In the genomic region with DNA sequence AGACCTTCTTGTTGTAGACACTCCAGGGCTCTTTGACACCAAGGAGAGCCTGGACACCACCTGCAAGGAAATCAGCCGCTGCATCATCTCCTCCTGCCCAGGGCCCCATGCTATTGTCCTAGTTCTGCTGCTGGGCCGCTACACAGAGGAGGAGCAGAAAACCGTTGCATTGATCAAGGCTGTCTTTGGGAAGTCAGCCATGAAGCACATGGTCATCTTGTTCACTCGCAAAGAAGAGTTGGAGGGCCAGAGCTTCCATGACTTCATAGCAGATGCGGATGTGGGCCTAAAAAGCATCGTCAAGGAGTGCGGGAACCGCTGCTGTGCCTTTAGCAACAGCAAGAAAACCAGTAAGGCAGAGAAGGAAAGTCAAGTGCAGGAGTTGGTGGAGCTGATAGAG, we compare ENCODE assay signal across 16 cellular contexts. TPM values are rescaled to one million over a fixed set of nuclear protein-coding genes. Genes with fewer than 3 reads are reported as not detected.
DNase-seq lines count a peak whose midpoint lies in the region; ATAC-seq, FAIRE-seq and TF ChIP-seq lines count a peak whose summit lies in the region.
"Had no signal": no experiment of that assay in that cellular context is flagged by ENCODE, and none has a peak within 500 bp of the region (broad histone marks: within the 10 kb centered on the region; RNA-seq: fewer than 3 reads in every experiment).

No MANE protein-coding gene starts in this region.

- no peak for TF ChIP-seq POLR2A in K562 (conservative IDR thresholded peaks at IDR 0.05)

- H3K4me1 ChIP-seq in DND-41 (ENCODE audit: insufficient read depth, low read length), result peaks cover 42% of the 10 kb centered on the region
- H3K4me1 ChIP-seq in K562 (replicated peaks in 1 of 2; ENCODE audit: control insufficient read depth in 2 of 2, insufficient read depth in 2 of 2, low read length in 2 of 2), result no peaks in the 10 kb centered on the region
- no peaks in the 10 kb centered on the region for H3K4me1 ChIP-seq in skeletal muscle tissue (ENCODE audit: control insufficient read depth in 3 of 3, insufficient read depth in 3 of 3, low read length in 3 of 3)

- H3K36me3 ChIP-seq in DND-41 (ENCODE audit: insufficient read depth, low read length) (peaks cover 26% of the 10 kb centered on the region), K562 (ENCODE audit: control insufficient read depth, insufficient read depth, low read length) (no peaks in the 10 kb centered on the region), skeletal muscle tissue (ENCODE audit: control insufficient read depth in 3 of 3, insufficient read depth in 3 of 3, low read length in 3 of 3) (no peaks in the 10 kb centered on the region)

- no peaks in the 10 kb centered on the region for H3K9me1 ChIP-seq in K562 (ENCODE audit: control insufficient read depth, insufficient read depth, low read length)

- H3K79me2 ChIP-seq in DND-41 (ENCODE audit: insufficient read depth, low read length) (peaks cover 62% of the 10 kb centered on the region), K562 (ENCODE audit: control insufficient read depth, insufficient read depth, low read length) (no peaks in the 10 kb centered on the region)

- H3K4me2 ChIP-seq in DND-41 (ENCODE audit: insufficient read depth, low read length), result peak overlapping the region; percentile 71
- H3K4me2 ChIP-seq in K562 (ENCODE audit: insufficient read depth, low read length), result no peak overlapping the region

- H3K27ac ChIP-seq in DND-41 (ENCODE audit: low read length), result peak overlapping the region; percentile 49
- no peak overlapping the region for H3K27ac ChIP-seq in K562 (ENCODE audit: extremely low read depth, low read depth, low read length)
- H3K27ac ChIP-seq in skeletal muscle tissue (ENCODE audit: low read depth, low read length), result peak overlapping the region; percentile 52

- H3K27ac Mint-ChIP-seq in activated CD4-positive, alpha-beta T cell treated with anti-CD3 and anti-CD28 coated beads, Interleukin-2, amount 10 ng/mL, durations not matched to agents 7 days and 5 days, result peak overlapping the region; percentile 87
- no peak overlapping the region for H3K27ac Mint-ChIP-seq in progenitor cell of endocrine pancreas
- H3K27ac Mint-ChIP-seq: stimulated activated memory B cell treated with anti-CD40 and anti-IgM and Interleukin-4, amounts not matched to agents 10 μg/mL and 1 μg/mL and 100 μg/mL, for 72 hours had no signal

- peak overlapping the region; percentile 35 for H3K9ac ChIP-seq in DND-41 (ENCODE audit: low read depth, low read length)
- no peak overlapping the region for H3K9ac ChIP-seq in K562 (ENCODE audit: insufficient read depth in 1 of 2, low read depth in 2 of 2, low read length in 2 of 2)
- peak overlapping the region in 2 of 3 donors; percentile 46 to 48 for H3K9ac ChIP-seq in skeletal muscle tissue (ENCODE audit: low read depth in 1 of 3, low read length in 3 of 3)

- H3K4me3 Mint-ChIP-seq in activated CD4-positive, alpha-beta T cell treated with anti-CD3 and anti-CD28 coated beads, Interleukin-2, amount 10 ng/mL, durations not matched to agents 7 days and 5 days, result peak overlapping the region; percentile 98
- no peak overlapping the region for H3K4me3 Mint-ChIP-seq in progenitor cell of endocrine pancreas (ENCODE audit: low read depth)
- H3K4me3 Mint-ChIP-seq: neural crest cell; stimulated activated memory B cell treated with anti-CD40 and anti-IgM and Interleukin-4, amounts not matched to agents 10 μg/mL and 1 μg/mL and 100 μg/mL, for 72 hours had no signal

- TF ChIP-seq CTCF in DND-41 (IDR thresholded peaks at IDR 0.05; ENCODE audit: borderline replicate concordance, extremely low read depth, low read length, poor library complexity, severe bottlenecking) (no peak), K562 (IDR thresholded peaks at IDR 0.05 in 2 of 3, conservative IDR thresholded peaks at IDR 0.05 in 1 of 3; ENCODE audit: insufficient read depth in 2 of 3, low read depth in 1 of 3, low read length in 3 of 3) (no peak), progenitor cell of endocrine pancreas (IDR thresholded peaks at IDR 0.05; ENCODE audit: unreplicated experiment) (no peak)

- POLR2A ChIA-PET in activated CD4-positive, alpha-beta T cell treated with anti-CD3 and anti-CD28 coated beads, Interleukin-2, amount 10 ng/mL, durations not matched to agents 7 days and 5 days (lab: Charles Lee), result interaction anchor here (0.6 to 1.6 kb wide), 5 partner anchors 68 to 235 kb away, joined by 3 to 8 read pairs (median 3); no protein-coding TSS in a partner anchor
- POLR2A ChIA-PET in K562 (lab: Yijun Ruan, JAX), result interaction anchor here (0.6 to 1.1 kb wide), 2 partner anchors 40 to 69 kb away, joined by 4 to 5 read pairs; a partner anchor contains a TSS

- WGBS in K562 (ENCODE audit: insufficient coverage, low coverage, missing lambda C conversion rate), result 3% methylated on average over 8 of the region's 8 CpGs

- H3K27me3 ChIP-seq in DND-41 (ENCODE audit: insufficient read depth, low read length, poor library complexity) (no peaks in the 10 kb centered on the region), K562 (ENCODE audit: control insufficient read depth in 2 of 2, insufficient read depth in 2 of 2, low read length in 2 of 2) (peaks cover 7 to 10% of the 10 kb centered on the region in 2 experiments; a peak in 4 of 5 replicates), skeletal muscle tissue (ENCODE audit: control insufficient read depth in 3 of 3, insufficient read depth in 3 of 3, low read length in 3 of 3) (no peaks in the 10 kb centered on the region)

- peaks cover 14% of the 10 kb centered on the region for H3K9me3 Mint-ChIP-seq in activated CD4-positive, alpha-beta T cell treated with anti-CD3 and anti-CD28 coated beads, Interleukin-2, amount 10 ng/mL, durations not matched to agents 7 days and 5 days
- no peaks in the 10 kb centered on the region for H3K9me3 Mint-ChIP-seq in progenitor cell of endocrine pancreas (ENCODE audit: low read depth)
- H3K9me3 Mint-ChIP-seq: neural crest cell; stimulated activated memory B cell treated with anti-CD40 and anti-IgM and Interleukin-4, amounts not matched to agents 10 μg/mL and 1 μg/mL and 100 μg/mL, for 72 hours had no signal

- in situ Hi-C loops in K562 (cut with MboI), result no loop called here

- no peak for TF ChIP-seq EP300 in K562 (IDR thresholded peaks at IDR 0.05; ENCODE audit: low read length)

- H4K20me1 ChIP-seq in DND-41 (ENCODE audit: insufficient read depth, low read length) (peaks cover 7% of the 10 kb centered on the region; the same call in 1 of the 2 replicates), K562 (replicated peaks; ENCODE audit: control insufficient read depth, insufficient read depth, low read length) (no peaks in the 10 kb centered on the region)

- TF ChIP-seq RAD21 in K562 (CRISPR knock-in tag; conservative IDR thresholded peaks at IDR 0.05 in 1 of 2, IDR thresholded peaks at IDR 0.05 in 1 of 2), result no peak

- H3K36me3 Mint-ChIP-seq in activated CD4-positive, alpha-beta T cell treated with anti-CD3 and anti-CD28 coated beads, Interleukin-2, amount 10 ng/mL, durations not matched to agents 7 days and 5 days (ENCODE audit: low read depth), result peaks cover 85% of the 10 kb centered on the region
- H3K36me3 Mint-ChIP-seq in progenitor cell of endocrine pancreas (ENCODE audit: insufficient read depth), result no peaks in the 10 kb centered on the region
- H3K36me3 Mint-ChIP-seq: stimulated activated memory B cell treated with anti-CD40 and anti-IgM and Interleukin-4, amounts not matched to agents 10 μg/mL and 1 μg/mL and 100 μg/mL, for 72 hours had no signal

- no peaks in the 10 kb centered on the region for H3K27me3 Mint-ChIP-seq in activated CD4-positive, alpha-beta T cell treated with anti-CD3 and anti-CD28 coated beads, Interleukin-2, amount 10 ng/mL, durations not matched to agents 7 days and 5 days
- no peaks in the 10 kb centered on the region for H3K27me3 Mint-ChIP-seq in progenitor cell of endocrine pancreas
- H3K27me3 Mint-ChIP-seq: stimulated activated memory B cell treated with anti-CD40 and anti-IgM and Interleukin-4, amounts not matched to agents 10 μg/mL and 1 μg/mL and 100 μg/mL, for 72 hours had no signal

- H3K4me1 Mint-ChIP-seq in activated CD4-positive, alpha-beta T cell treated with anti-CD3 and anti-CD28 coated beads, Interleukin-2, amount 10 ng/mL, durations not matched to agents 7 days and 5 days, result peaks cover 33% of the 10 kb centered on the region
- H3K4me1 Mint-ChIP-seq in progenitor cell of endocrine pancreas (ENCODE audit: low read depth), result no peaks in the 10 kb centered on the region
- H3K4me1 Mint-ChIP-seq: neural crest cell; stimulated activated memory B cell treated with anti-CD40 and anti-IgM and Interleukin-4, amounts not matched to agents 10 μg/mL and 1 μg/mL and 100 μg/mL, for 72 hours had no signal

- H3K4me3 ChIP-seq in DND-41 (ENCODE audit: low read depth in 1 of 2, low read length in 2 of 2) (peak overlapping the region in 1 of 2 experiments; percentile 74; a peak in 3 of 4 replicates), K562 (no peak overlapping the region), skeletal muscle tissue (ENCODE audit: low read length in 3 of 3) (peak overlapping the region; percentile 16 to 32 (median 17))

- intact Hi-C loops in K562 (cut with micrococcal nuclease), result loop anchor here (10.0 kb wide), 1 partner anchor 235 kb away; no protein-coding TSS in a partner anchor

- FAIRE-seq in K562 (lab: Jason Lieb, UNC), result no peak

- CTCF ChIA-PET in activated CD4-positive, alpha-beta T cell treated with anti-CD3 and anti-CD28 coated beads, Interleukin-2, amount 10 ng/mL, durations not matched to agents 7 days and 5 days (lab: Charles Lee), result interaction anchor here (0.5 to 2.0 kb wide), 9 partner anchors 16 to 194 kb away, joined by 3 to 6 read pairs (median 3); no protein-coding TSS in a partner anchor
- CTCF ChIA-PET in K562 (lab: Yijun Ruan, JAX; ENCODE audit: low intra/inter-chr PET ratio), result no interaction called here

- H3K9me3 ChIP-seq in DND-41 (ENCODE audit: insufficient read depth, low read length, severe bottlenecking) (no peaks in the 10 kb centered on the region), K562 (replicated peaks; ENCODE audit: control insufficient read depth, insufficient read depth, low read depth, low read length) (no peaks in the 10 kb centered on the region), skeletal muscle tissue (ENCODE audit: control insufficient read depth in 3 of 3, low read length in 3 of 3) (no peaks in the 10 kb centered on the region)

- no peak for DNase-seq in DND-41
- DNase-seq in activated CD4-positive, alpha-beta T cell treated with anti-CD3 and anti-CD28 coated beads, Interleukin-2, amount 10 ng/mL, durations not matched to agents 7 days and 5 days, result peak; percentile 60
- no peak for DNase-seq in K562 (ENCODE audit: extremely low read depth in 1 of 4, low spot score in 3 of 4)
- DNase-seq in NCI-H128 (lab: John Stamatoyannopoulos, UW; ENCODE audit: unreplicated experiment), result no peak
- DNase-seq in NCI-H2227 (lab: John Stamatoyannopoulos, UW; ENCODE audit: unreplicated experiment), result no peak
- no peak for DNase-seq in NCI-H526 (lab: John Stamatoyannopoulos, UW)
- no peak for DNase-seq in progenitor cell of endocrine pancreas (ENCODE audit: low spot score, unreplicated experiment)
- DNase-seq: COR-L47, islet precursor cell, NCI-H2171 treated with DMSO at 0.1 percent for 48 hours had no signal

- BruUV-seq in K562 (replicated peaks; lab: Mats Ljungman, UMichigan), result no TSS peak

- ATAC-seq in DND-41 (ENCODE audit: insufficient read depth, low read depth), result no peak
- peak; percentile 38; the same call in 2 of the 3 replicates for ATAC-seq in K562
- ATAC-seq: Panc1; stimulated activated memory B cell treated with anti-CD40 and anti-IgM and Interleukin-4, amounts not matched to agents 10 μg/mL and 1 μg/mL and 100 μg/mL, for 72 hours had no signal

- H2AFZ ChIP-seq in DND-41 (ENCODE audit: low read depth, low read length) (no peak overlapping the region), K562 (ENCODE audit: low read depth, low read length) (no peak overlapping the region)

RNA-seq across cellular contexts. Expression of a gene that starts 5.5 kb away (rescaled TPM):
- total RNA-seq in activated CD4-positive, alpha-beta T cell treated with anti-CD3 and anti-CD28 coated beads, Interleukin-2, amount 10 ng/mL, durations not matched to agents 7 days and 5 days, result 100 to 1,000 TPM; 239 to 244 TPM
- not detected in 2 replicates for total RNA-seq in K562 (2011; cell fraction: chromatin; rRNA removed; ENCODE audit: low replicate concordance)
- not detected in 2 replicates for total RNA-seq in K562 (2011; cell fraction: nucleolus; rRNA removed)
- not detected in 2 replicates for total RNA-seq in K562 (2011; cell fraction: nucleoplasm; rRNA removed)
- total RNA-seq in K562 (2014; rRNA removed), result not detected in 2 replicates
- not detected in 2 replicates for total RNA-seq in K562 (2014; rRNA removed; fragmentation: Illumina TruSeq; extraction: Trizol)
- not detected in 2 replicates for total RNA-seq in K562 (2015; rRNA removed; fragmentation: Illumina TruSeq; extraction: Trizol)
- 0.25 and 0.42 TPM in 2 replicates for total RNA-seq in K562 (2021)
- polyA plus RNA-seq in K562 (2011; rRNA removed), result not detected in 2 replicates
- not detected in 2 replicates for polyA plus RNA-seq in K562 (2011; cell fraction: cytosol; rRNA removed)
- not detected in 2 replicates for polyA plus RNA-seq in K562 (2011; cell fraction: nucleus; rRNA removed)
- polyA plus RNA-seq in K562 (2012), result not detected in 2 replicates
- not detected in 2 replicates for polyA plus RNA-seq in K562 (2014; fragmentation: Illumina TruSeq; extraction: Trizol)
- not detected for polyA plus RNA-seq in K562 (2014; fragmentation: Nextera tagmentation; extraction: Ambion mirVana)
- polyA plus RNA-seq in K562 (2014; rRNA removed), result not detected in 2 replicates
- polyA minus RNA-seq in K562 (2011; rRNA and poly(A)+ RNA removed), result not detected in 2 replicates
- polyA minus RNA-seq in K562 (2011; cell fraction: cytosol; rRNA and poly(A)+ RNA removed), result not detected in 2 replicates
- not detected in 2 replicates for polyA minus RNA-seq in K562 (2011; cell fraction: nucleus; rRNA and poly(A)+ RNA removed)
- total RNA-seq in skeletal muscle tissue, result 4.2 TPM
- total RNA-seq in progenitor cell of endocrine pancreas, result not detected in 2 replicates
- total RNA-seq: fibroblast of villous mesenchyme, MCF 10A, neural crest cell had no signal

RNA-seq across cellular contexts. Expression of a gene that starts 47.0 kb away (rescaled TPM):
- total RNA-seq in activated CD4-positive, alpha-beta T cell treated with anti-CD3 and anti-CD28 coated beads, Interleukin-2, amount 10 ng/mL, durations not matched to agents 7 days and 5 days, result 100 to 1,000 TPM; 311 to 335 TPM
- total RNA-seq in K562 (2011; cell fraction: chromatin; rRNA removed; ENCODE audit: low replicate concordance), result not detected in 2 replicates
- not detected in 2 replicates for total RNA-seq in K562 (2011; cell fraction: nucleolus; rRNA removed)
- not detected in 2 replicates for total RNA-seq in K562 (2011; cell fraction: nucleoplasm; rRNA removed)
- total RNA-seq in K562 (2014; rRNA removed), result not detected in 2 replicates
- not detected in 2 replicates for total RNA-seq in K562 (2014; rRNA removed; fragmentation: Illumina TruSeq; extraction: Trizol)
- not detected in 2 replicates for total RNA-seq in K562 (2015; rRNA removed; fragmentation: Illumina TruSeq; extraction: Trizol)
- total RNA-seq in K562 (2021), result 0.16 and 0.42 TPM in 2 replicates
- polyA plus RNA-seq in K562 (2011; rRNA removed), result not detected in 2 replicates
- not detected in 2 replicates for polyA plus RNA-seq in K562 (2011; cell fraction: cytosol; rRNA removed)
- not detected in 2 replicates for polyA plus RNA-seq in K562 (2011; cell fraction: nucleus; rRNA removed)
- polyA plus RNA-seq in K562 (2012), result not detected in 2 replicates
- polyA plus RNA-seq in K562 (2014; fragmentation: Illumina TruSeq; extraction: Trizol), result not detected in 2 replicates
- polyA plus RNA-seq in K562 (2014; fragmentation: Nextera tagmentation; extraction: Ambion mirVana), result not detected
- polyA plus RNA-seq in K562 (2014; rRNA removed), result not detected in 2 replicates
- not detected in 2 replicates for polyA minus RNA-seq in K562 (2011; rRNA and poly(A)+ RNA removed)
- polyA minus RNA-seq in K562 (2011; cell fraction: cytosol; rRNA and poly(A)+ RNA removed), result not detected in 2 replicates
- polyA minus RNA-seq in K562 (2011; cell fraction: nucleus; rRNA and poly(A)+ RNA removed), result not detected in 2 replicates
- total RNA-seq in skeletal muscle tissue, result 25.6 TPM
- not detected in 2 replicates for total RNA-seq in progenitor cell of endocrine pancreas
- total RNA-seq: fibroblast of villous mesenchyme, MCF 10A, neural crest cell had no signal

Comparison
In these comparisons a context has a peak if more than half of its experiments do, and no peak if none do; other contexts are left out.
1. H3K9ac ChIP-seq: peak in DND-41 (single experiment) and skeletal muscle tissue (2 of 3); none in K562 (0 of 2).
2. RNA of a gene that starts 5.5 kb away (total RNA-seq): 239 to 244 TPM in activated CD4-positive, alpha-beta T cell treated with anti-CD3 and anti-CD28 coated beads, Interleukin-2, amount 10 ng/mL, durations not matched to agents 7 days and 5 days; 4.2 TPM in skeletal muscle tissue (single experiment), 0.25 to 0.42 TPM in K562 and not detected in progenitor cell of endocrine pancreas; every median in the first group is over 10 times any median in the second.
3. RNA of a gene that starts 47.0 kb away (total RNA-seq): 311 to 335 TPM in activated CD4-positive, alpha-beta T cell treated with anti-CD3 and anti-CD28 coated beads, Interleukin-2, amount 10 ng/mL, durations not matched to agents 7 days and 5 days and 25.6 TPM in skeletal muscle tissue (single experiment); 0.16 to 0.42 TPM in K562 and not detected in progenitor cell of endocrine pancreas; every median in the first group is over 10 times any median in the second.